In the genomic region with DNA sequence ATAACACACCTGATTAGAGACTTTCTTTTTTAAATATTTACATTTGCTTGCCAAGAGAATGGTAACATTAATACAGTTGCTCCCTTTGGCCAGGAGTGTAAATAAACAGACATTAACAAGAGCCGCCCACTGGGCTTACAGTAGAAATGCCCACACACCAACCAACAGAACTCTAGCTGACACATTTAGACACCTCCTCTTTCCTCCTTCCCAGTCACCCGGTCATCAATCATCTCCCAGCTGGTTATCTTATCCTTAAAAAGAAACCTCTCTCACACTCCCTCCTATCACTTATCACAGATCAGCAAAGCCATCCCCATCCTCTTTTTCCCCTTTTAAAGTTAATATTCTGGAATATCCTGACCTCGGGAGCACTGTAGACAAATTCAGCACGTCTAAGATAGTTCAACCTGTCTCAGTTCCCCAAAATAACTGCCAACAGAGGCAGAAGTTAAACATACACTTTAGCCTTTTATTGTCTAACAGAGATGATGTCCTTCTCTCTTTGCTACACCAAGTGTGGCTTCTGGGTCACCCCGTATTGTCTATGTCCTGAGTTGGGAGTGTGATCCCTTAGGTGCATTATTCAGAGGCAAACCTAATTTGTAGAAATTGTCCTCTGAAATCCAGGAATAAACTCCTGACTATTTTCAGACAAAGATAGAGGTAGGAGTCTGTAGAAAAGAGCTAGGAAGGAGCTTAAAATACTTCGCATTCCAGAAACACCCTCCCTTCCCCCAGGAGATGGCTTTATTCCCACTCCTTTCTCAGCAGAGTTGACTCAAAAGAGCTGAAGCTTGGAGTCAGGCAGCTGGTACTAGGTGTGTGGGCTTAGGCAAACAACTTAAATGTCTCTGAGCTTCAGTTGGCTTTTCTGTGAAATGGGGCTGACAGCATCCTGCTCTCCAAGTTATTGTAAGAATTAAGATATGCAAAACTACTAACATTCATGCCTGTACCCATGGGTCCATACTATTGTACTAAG, we compare ENCODE assay signal across 9 cellular contexts. TPM values are rescaled to one million over a fixed set of nuclear protein-coding genes. Genes with fewer than 3 reads are reported as not detected.
DNase-seq lines count a peak whose midpoint lies in the region; FAIRE-seq and TF ChIP-seq lines count a peak whose summit lies in the region.
"Had no signal": no experiment of that assay in that cellular context is flagged by ENCODE, and none has a peak within 500 bp of the region (broad histone marks: within the 10 kb centered on the region; RNA-seq: fewer than 3 reads in every experiment).

No MANE protein-coding gene starts in this region.

- intact Hi-C loops in stomach (cut with DNase I; ENCODE audit: low total_unique reads) = no loop called here
- intact Hi-C loops in tibial artery (cut with DNase I; ENCODE audit: low total_unique reads) = no loop called here

- WGBS in stomach, 5 donors = 9 to 18% (median 13%) methylated on average over 6 of the region's 6 CpGs

- TF ChIP-seq CTCF in cardiac muscle cell (IDR thresholded peaks at IDR 0.05; ENCODE audit: low read depth, low read length) = no peak
- TF ChIP-seq CTCF in right atrium auricular region (IDR thresholded peaks at IDR 0.05) = no peak
- TF ChIP-seq CTCF in foreskin fibroblast (IDR thresholded peaks at IDR 0.05; ENCODE audit: low read depth, low read length) = no peak
- TF ChIP-seq CTCF in stomach (IDR thresholded peaks at IDR 0.05) = no peak
- TF ChIP-seq CTCF in tibial artery (IDR thresholded peaks at IDR 0.05) = no peak
- TF ChIP-seq CTCF in GM13976 (IDR thresholded peaks at IDR 0.05; ENCODE audit: borderline replicate concordance, control extremely low read depth, extremely low read depth, insufficient read depth, missing control alignments) = no peak

- no peak for TF ChIP-seq POLR2A in stomach (IDR thresholded peaks at IDR 0.05)

- H3K27ac ChIP-seq in cardiac muscle cell = peak overlapping the region; percentile 95
- H3K27ac ChIP-seq in right atrium auricular region = peak overlapping the region in 1 of 2 donors; percentile 23
- H3K27ac ChIP-seq in stomach = peak overlapping the region in 4 of 5 donors; percentile 1 to 28 (median 17)
- no peak overlapping the region for H3K27ac ChIP-seq in tibial artery
- H3K27ac ChIP-seq: C4-2B had no signal

- DNase-seq in cardiac muscle cell (ENCODE audit: low read depth in 1 of 2, low spot score in 1 of 2) (peak; percentile 72 to 85), right atrium auricular region (ENCODE audit: low spot score) (no peak), RCC 7860 (ENCODE audit: low spot score) (peak; percentile 56), foreskin fibroblast (peak; percentile 40 to 66), stomach (peak; percentile 55), tibial artery (no peak), GM13976 (ENCODE audit: low spot score) (no peak)
- DNase-seq in activated effector memory CD4-positive, alpha-beta T cell treated with anti-CD3 and anti-CD28 coated beads, Interleukin-2, amount 50 U/mL, for 16 hours = no peak

- in situ Hi-C loops in GM13976 (cut with MboI; ENCODE audit: low sequenced_read_pairs, unreplicated experiment) = no loop called here

- H3K4me3 ChIP-seq in cardiac muscle cell = no peak overlapping the region
- H3K4me3 ChIP-seq in right atrium auricular region = no peak overlapping the region
- H3K4me3 ChIP-seq in foreskin fibroblast (ENCODE audit: low read depth in 1 of 2, low read length in 2 of 2) = no peak overlapping the region
- H3K4me3 ChIP-seq in stomach = no peak overlapping the region
- H3K4me3 ChIP-seq in tibial artery = no peak overlapping the region

- H3K9me3 ChIP-seq in cardiac muscle cell (ENCODE audit: low read depth) (no peaks in the 10 kb centered on the region), right atrium auricular region (no peaks in the 10 kb centered on the region), stomach (no peaks in the 10 kb centered on the region), tibial artery (no peaks in the 10 kb centered on the region)

- FAIRE-seq in RCC 7860 (lab: Jason Lieb, UNC) = peak; percentile 77

- no peaks in the 10 kb centered on the region for H3K36me3 ChIP-seq in cardiac muscle cell
- H3K36me3 ChIP-seq in right atrium auricular region = no peaks in the 10 kb centered on the region
- H3K36me3 ChIP-seq in stomach = no peaks in the 10 kb centered on the region
- H3K36me3 ChIP-seq in tibial artery = no peaks in the 10 kb centered on the region

- no peak for TF ChIP-seq EP300 in stomach (IDR thresholded peaks at IDR 0.05)

- no peaks in the 10 kb centered on the region for H3K27me3 ChIP-seq in cardiac muscle cell
- H3K27me3 ChIP-seq in right atrium auricular region = no peaks in the 10 kb centered on the region
- H3K27me3 ChIP-seq in stomach = no peaks in the 10 kb centered on the region
- peaks cover 0 to 24% of the 10 kb centered on the region in 2 donors for H3K27me3 ChIP-seq in tibial artery

- H3K4me1 ChIP-seq in cardiac muscle cell (ENCODE audit: low read depth) = peaks cover 32% of the 10 kb centered on the region
- peaks cover 0 to 11% of the 10 kb centered on the region in 2 donors for H3K4me1 ChIP-seq in right atrium auricular region
- H3K4me1 ChIP-seq in stomach = peaks cover 8 to 53% (median 28%) of the 10 kb centered on the region in 4 donors
- peaks cover 0 to 9% (median 0%) of the 10 kb centered on the region in 4 donors for H3K4me1 ChIP-seq in tibial artery

RNA-seq across cellular contexts. Expression of a gene that starts 8.8 kb away (rescaled TPM):
- total RNA-seq in cardiac muscle cell (8.1 and 11.1 TPM in 2 replicates), right atrium auricular region (1 to 10 TPM in 1 of 2 donors, under 1 TPM in 1; 0.70 to 1.3 TPM), stomach (10 to 100 TPM in 1 of 5 donors, 1 to 10 TPM in 3, not detected in 1; 4.5 to 39.4 (median 5.8) TPM)
- polyA plus RNA-seq in cardiac muscle cell (3.9 and 5.5 TPM in 2 replicates), stomach (1 to 10 TPM in 2 of 3 donors, under 1 TPM in 1; 0.61 to 4.4 (median 1.7) TPM)

RNA-seq across cellular contexts. Expression of a gene that starts 9.6 kb away (rescaled TPM):
- total RNA-seq in cardiac muscle cell (9.6 and 13.5 TPM in 2 replicates), right atrium auricular region (10 to 100 TPM; 12.8 to 21.8 TPM), stomach (10 to 100 TPM in 3 of 5 donors, 1 to 10 TPM in 2; 4.3 to 42.0 (median 10.5) TPM)
- polyA plus RNA-seq in cardiac muscle cell (10.8 and 14.1 TPM in 2 replicates), stomach (10 to 100 TPM; 10.3 to 18.5 (median 11.0) TPM)

Comparison
In these comparisons a context has a peak if more than half of its experiments do, and no peak if none do; other contexts are left out.
1. DNase-seq: peak in cardiac muscle cell (2 of 2), RCC 7860 (single experiment), foreskin fibroblast (2 of 2) and stomach (single experiment); none in right atrium auricular region (single experiment), activated effector memory CD4-positive, alpha-beta T cell treated with anti-CD3 and anti-CD28 coated beads, Interleukin-2, amount 50 U/mL, for 16 hours (single experiment), tibial artery (0 of 2) and GM13976 (single experiment).
2. H3K27ac ChIP-seq: peak in cardiac muscle cell (single experiment) and stomach (4 of 5); none in tibial artery (0 of 2).